ENCODE assay signal across 8 cellular contexts in genomic region chr19:57558525-57558924, GRCh38. TPM values are rescaled to one million over a fixed set of nuclear protein-coding genes. Genes with fewer than 3 reads are reported as not detected.
DNase-seq lines count a peak whose midpoint lies in the region; ATAC-seq and TF ChIP-seq lines count a peak whose summit lies in the region.

No MANE protein-coding gene starts in this region.

- H3K14ac ChIP-seq in neuronal stem cell (ENCODE audit: low read length) = no peak overlapping the region

- H3K79me1 ChIP-seq in neuronal stem cell (ENCODE audit: low read depth, low read length) = peaks cover 5% of the 10 kb centered on the region

- ATAC-seq in HG02642 (IDR thresholded peaks at IDR 0.05; ENCODE audit: poor library complexity, unreplicated experiment) = no peak

- H2BK120ac ChIP-seq in neuronal stem cell (ENCODE audit: low read depth, low read length) = no peak overlapping the region

- no peak overlapping the region for H2BK5ac ChIP-seq in neuronal stem cell (ENCODE audit: low read length)

- no peak overlapping the region for H2BK12ac ChIP-seq in neuronal stem cell (ENCODE audit: low read length)

- TF ChIP-seq POLR2A in transverse colon (IDR thresholded peaks at IDR 0.05) = no peak

- WGBS in neuronal stem cell (ENCODE audit: extremely low coverage in 2 of 2, insufficient read length in 2 of 2, insufficient replicate concordance in 1 of 2), 2 donors = no CpG with 5 or more reads among the region's 6 CpGs
- WGBS in transverse colon (ENCODE audit: low coverage in 1 of 2), 2 donors = 38% methylated on average over 5 to 6 of the region's 6 CpGs

- peak overlapping the region; percentile 65 for H3K9ac ChIP-seq in OCI-LY1 (ENCODE audit: low read length)
- H3K9ac ChIP-seq in endocrine pancreas (ENCODE audit: control insufficient read depth, insufficient read depth, low read length) = peak overlapping the region; percentile 91
- H3K9ac ChIP-seq in neuronal stem cell (ENCODE audit: low read depth, low read length, poor library complexity) = no peak overlapping the region

- no peaks in the 10 kb centered on the region for H3K79me2 ChIP-seq in OCI-LY1 (ENCODE audit: insufficient read depth, low read length)

- no peak overlapping the region for H4K8ac ChIP-seq in neuronal stem cell (ENCODE audit: low read depth, low read length)

- H3K4ac ChIP-seq in neuronal stem cell (ENCODE audit: low read length) = no peak overlapping the region

- DNase-seq in Caki2 (ENCODE audit: low read depth) (peak; percentile 32), neuronal stem cell (ENCODE audit: low spot score) (no peak), transverse colon (no peak), NK-92 (lab: John Stamatoyannopoulos, UW; ENCODE audit: unreplicated experiment) (no peak)
- DNase-seq in stimulated activated naive CD4-positive, alpha-beta T cell (lab: John Stamatoyannopoulos, UW) = no peak

- H4K20me1 ChIP-seq in OCI-LY1 (ENCODE audit: insufficient read depth, low read length) = no peaks in the 10 kb centered on the region

- no peak for TF ChIP-seq EP300 in transverse colon (IDR thresholded peaks at IDR 0.05; ENCODE audit: low read depth)

- H3K36me3 ChIP-seq in OCI-LY1 (ENCODE audit: insufficient read depth, low read length) (peaks cover 31% of the 10 kb centered on the region), endocrine pancreas (ENCODE audit: control insufficient read depth, insufficient read depth, low read length) (peaks cover 28% of the 10 kb centered on the region), neuronal stem cell (replicated peaks in 1 of 2; ENCODE audit: control insufficient read depth in 2 of 2, insufficient read depth in 2 of 2, low read length in 2 of 2) (peaks cover 14 to 39% of the 10 kb centered on the region in 2 donors), transverse colon (peaks cover 0 to 27% (median 13%) of the 10 kb centered on the region in 4 donors)

- peak; percentile 27; the same call in 1 of the 2 replicates for TF ChIP-seq CTCF in OCI-LY1 (IDR thresholded peaks at IDR 0.05; ENCODE audit: low read length)
- no peak for TF ChIP-seq CTCF in transverse colon (IDR thresholded peaks at IDR 0.05)

- no peaks in the 10 kb centered on the region for H3F3A ChIP-seq in OCI-LY1 (ENCODE audit: insufficient read depth, low read length)

- in situ Hi-C loops in Caki2 (cut with HindIII; ENCODE audit: low pct_unique_long_range_greater_than_20kb, low sequenced_read_pairs) (no loop called here), transverse colon (cut with MboI; ENCODE audit: low pct_ligation_motif_present in 1 of 4, low pct_unique_long_range_greater_than_20kb in 1 of 4, low sequenced_read_pairs in 3 of 4) (no loop called here)

- H3K27me3 ChIP-seq in OCI-LY1 (ENCODE audit: insufficient read depth, low read length) (no peaks in the 10 kb centered on the region), endocrine pancreas (ENCODE audit: control insufficient read depth, insufficient read depth, low read length) (no peaks in the 10 kb centered on the region), neuronal stem cell (ENCODE audit: control insufficient read depth in 3 of 3, insufficient read depth in 3 of 3, low read depth in 1 of 3, low read length in 3 of 3) (no peaks in the 10 kb centered on the region), transverse colon (no peaks in the 10 kb centered on the region)

- no peak overlapping the region for H3K23ac ChIP-seq in neuronal stem cell (ENCODE audit: low read depth, low read length, poor library complexity)

- H3K4me2 ChIP-seq in OCI-LY1 (ENCODE audit: low read length) (peak overlapping the region; percentile 63), neuronal stem cell (ENCODE audit: insufficient read depth, low read length, poor library complexity, severe bottlenecking) (peak overlapping the region; percentile 15)

- H3K9me3 ChIP-seq in OCI-LY1 (ENCODE audit: low read length) (peaks cover 21% of the 10 kb centered on the region), endocrine pancreas (ENCODE audit: control insufficient read depth, low read length) (no peaks in the 10 kb centered on the region), neuronal stem cell (replicated peaks in 1 of 2; ENCODE audit: control insufficient read depth in 2 of 2, insufficient read depth in 1 of 2, low read depth in 1 of 2, low read length in 2 of 2) (peaks cover 7 to 44% of the 10 kb centered on the region in 2 donors), transverse colon (peaks cover 12 to 44% of the 10 kb centered on the region in 2 donors)

- no peaks in the 10 kb centered on the region for H3K9me2 ChIP-seq in OCI-LY1 (ENCODE audit: low read depth, low read length)

- no peak overlapping the region for H2AK5ac ChIP-seq in neuronal stem cell (ENCODE audit: low read depth, low read length)

- H3K27ac ChIP-seq in OCI-LY1 (ENCODE audit: low read depth, low read length, poor library complexity, severe bottlenecking) = no peak overlapping the region
- no peak overlapping the region for H3K27ac ChIP-seq in neuronal stem cell (replicated peaks; ENCODE audit: low read length)
- no peak overlapping the region for H3K27ac ChIP-seq in transverse colon

- intact Hi-C loops in transverse colon (cut with DNase I; ENCODE audit: low total_unique reads) = no loop called here

- H2BK15ac ChIP-seq in neuronal stem cell (ENCODE audit: low read length) = no peak overlapping the region

- peaks cover 13% of the 10 kb centered on the region for H3K4me1 ChIP-seq in OCI-LY1 (ENCODE audit: insufficient read depth, low read length, severe bottlenecking)
- H3K4me1 ChIP-seq in endocrine pancreas (ENCODE audit: control insufficient read depth, insufficient read depth, low read length) = no peaks in the 10 kb centered on the region
- H3K4me1 ChIP-seq in neuronal stem cell (ENCODE audit: control insufficient read depth in 2 of 2, insufficient read depth in 1 of 2, low read depth in 1 of 2, low read length in 2 of 2) = peaks cover 8 to 10% of the 10 kb centered on the region in 2 donors
- H3K4me1 ChIP-seq in transverse colon = peaks cover 0 to 17% (median 12%) of the 10 kb centered on the region in 4 donors

- H2AFZ ChIP-seq in OCI-LY1 (ENCODE audit: low read length) (no peak overlapping the region), neuronal stem cell (ENCODE audit: low read length) (no peak overlapping the region)

- H3K4me3 ChIP-seq in OCI-LY1 (ENCODE audit: low read depth, low read length, poor library complexity, severe bottlenecking) (peak overlapping the region; percentile 75), endocrine pancreas (ENCODE audit: control insufficient read depth, insufficient read depth, low read length) (peak overlapping the region; percentile 67), neuronal stem cell (ENCODE audit: low read length in 2 of 2) (peak overlapping the region; percentile 95 to 99), transverse colon (peak overlapping the region in 2 of 4 donors; percentile 93)

- H4K91ac ChIP-seq in neuronal stem cell (ENCODE audit: low read depth, low read length, poor library complexity) = no peak overlapping the region

- no peak overlapping the region for H3K18ac ChIP-seq in neuronal stem cell (ENCODE audit: low read length)

RNA-seq across cellular contexts. Expression of gene ZNF550, which starts 1.1 kb away (rescaled TPM):
- total RNA-seq in Caki2 (2014; rRNA removed; shearing (Covaris generic); ENCODE audit: low replicate concordance) = 5.5 and 14.9 TPM in 2 replicates
- polyA plus RNA-seq in neuronal stem cell (2013, experiment 1 of 2) = 5.1 TPM
- 5.7 TPM for polyA plus RNA-seq in neuronal stem cell (2013, experiment 2 of 2)
- total RNA-seq in transverse colon = 10 to 100 TPM in 1 of 4 donors, 1 to 10 TPM in 3; 3.4 to 41.1 (median 5.5) TPM

RNA-seq across cellular contexts. Expression of gene ZNF416, which starts 20.2 kb away (rescaled TPM):
- 5.0 and 14.8 TPM in 2 replicates for total RNA-seq in Caki2 (2014; rRNA removed; shearing (Covaris generic); ENCODE audit: low replicate concordance)
- polyA plus RNA-seq in neuronal stem cell (2013, experiment 1 of 2) = 5.0 TPM
- 4.8 TPM for polyA plus RNA-seq in neuronal stem cell (2013, experiment 2 of 2)
- total RNA-seq in transverse colon = 10 to 100 TPM in 1 of 4 donors, 1 to 10 TPM in 3; 2.2 to 17.6 (median 3.0) TPM

RNA-seq across cellular contexts. Expression of gene ZIK1, which starts 25.4 kb away (rescaled TPM):
- 4.3 and 6.9 TPM in 2 replicates for total RNA-seq in Caki2 (2014; rRNA removed; shearing (Covaris generic); ENCODE audit: low replicate concordance)
- 14.4 TPM for polyA plus RNA-seq in neuronal stem cell (2013, experiment 1 of 2)
- 14.8 TPM for polyA plus RNA-seq in neuronal stem cell (2013, experiment 2 of 2)
- total RNA-seq in transverse colon = 1 to 10 TPM in 3 of 4 donors, under 1 TPM in 1; 0.40 to 3.3 (median 1.2) TPM

RNA-seq across cellular contexts. Expression of gene ZNF549, which starts 31.4 kb away (rescaled TPM):
- 1.5 and 3.3 TPM in 2 replicates for total RNA-seq in Caki2 (2014; rRNA removed; shearing (Covaris generic); ENCODE audit: low replicate concordance)
- 4.0 TPM for polyA plus RNA-seq in neuronal stem cell (2013, experiment 1 of 2)
- polyA plus RNA-seq in neuronal stem cell (2013, experiment 2 of 2) = 4.0 TPM
- total RNA-seq in transverse colon = 1 to 10 TPM; 1.9 to 5.2 (median 4.8) TPM

RNA-seq across cellular contexts. Expression of gene ZNF530, which starts 41.2 kb away (rescaled TPM):
- 5.2 and 13.3 TPM in 2 replicates for total RNA-seq in Caki2 (2014; rRNA removed; shearing (Covaris generic); ENCODE audit: low replicate concordance)
- 3.7 TPM for polyA plus RNA-seq in neuronal stem cell (2013, experiment 1 of 2)
- polyA plus RNA-seq in neuronal stem cell (2013, experiment 2 of 2) = 3.6 TPM
- 1 to 10 TPM in 2 of 4 donors, not detected in 2; 2.4 to 4.4 TPM for total RNA-seq in transverse colon
